10 cellular contexts compared by ENCODE assay signal in genomic region chr19:10009714-10010224, GRCh38. TPM values are rescaled to one million over a fixed set of nuclear protein-coding genes. Genes with fewer than 3 reads are reported as not detected.
DNase-seq lines count a peak whose midpoint lies in the region; ATAC-seq and TF ChIP-seq lines count a peak whose summit lies in the region.
"Had no signal": no experiment of that assay in that cellular context is flagged by ENCODE, and none has a peak within 500 bp of the region (broad histone marks: within the 10 kb centered on the region; RNA-seq: fewer than 3 reads in every experiment).

No MANE protein-coding gene starts in this region.

- no peak for TF ChIP-seq POLR2A in upper lobe of left lung (IDR thresholded peaks at IDR 0.05)

- TF ChIP-seq CTCF in right atrium auricular region (IDR thresholded peaks at IDR 0.05) (no peak), lung (IDR thresholded peaks at IDR 0.05; ENCODE audit: control extremely low read depth, extremely low read depth) (no peak), upper lobe of left lung (IDR thresholded peaks at IDR 0.05) (no peak), foreskin keratinocyte (conservative IDR thresholded peaks at IDR 0.05) (no peak), GM13976 (IDR thresholded peaks at IDR 0.05; ENCODE audit: borderline replicate concordance, control extremely low read depth, extremely low read depth, insufficient read depth, missing control alignments) (no peak)

- H3K27me3 ChIP-seq in right atrium auricular region: no peaks in the 10 kb centered on the region
- peaks cover 4% of the 10 kb centered on the region for H3K27me3 ChIP-seq in lung (ENCODE audit: control insufficient read depth, insufficient read depth)
- H3K27me3 ChIP-seq in upper lobe of left lung: peaks cover 0 to 20% (median 6%) of the 10 kb centered on the region in 4 donors
- peaks cover 10% of the 10 kb centered on the region for H3K27me3 ChIP-seq in foreskin keratinocyte

- H3K36me3 ChIP-seq in right atrium auricular region: peaks cover 5% of the 10 kb centered on the region
- H3K36me3 ChIP-seq in lung (ENCODE audit: control insufficient read depth in 2 of 2, insufficient read depth in 2 of 2, low read length in 2 of 2): no peaks in the 10 kb centered on the region
- no peaks in the 10 kb centered on the region for H3K36me3 ChIP-seq in upper lobe of left lung

- peaks cover 0 to 35% of the 10 kb centered on the region in 2 donors for H3K4me1 ChIP-seq in right atrium auricular region
- H3K4me1 ChIP-seq in lung (ENCODE audit: control insufficient read depth in 2 of 2, insufficient read depth in 2 of 2, low read length in 2 of 2): peaks cover 0 to 14% of the 10 kb centered on the region in 2 donors
- peaks cover 10 to 25% (median 10%) of the 10 kb centered on the region in 4 donors for H3K4me1 ChIP-seq in upper lobe of left lung
- H3K4me1 ChIP-seq in foreskin keratinocyte: peaks cover 11% of the 10 kb centered on the region

- H3K4me3 ChIP-seq in right atrium auricular region (peak overlapping the region; percentile 50 to 58), lung (peak overlapping the region; percentile 17), upper lobe of left lung (peak overlapping the region in 3 of 4 donors; percentile 46 to 56 (median 50))

- in situ Hi-C loops in GM13976 (cut with MboI; ENCODE audit: low sequenced_read_pairs, unreplicated experiment): no loop called here

- H3K9me3 ChIP-seq in right atrium auricular region: no peaks in the 10 kb centered on the region
- H3K9me3 ChIP-seq in lung (ENCODE audit: control insufficient read depth in 2 of 2, insufficient read depth in 1 of 2, low read length in 1 of 2): peaks cover 0 to 3% of the 10 kb centered on the region in 2 donors
- H3K9me3 ChIP-seq in upper lobe of left lung: no peaks in the 10 kb centered on the region

- ATAC-seq in lung (ENCODE audit: insufficient read depth, low FRiP score) (no peak), upper lobe of left lung (ENCODE audit: low FRiP score in 2 of 2) (no peak), foreskin keratinocyte (no peak)

- intact Hi-C loops in cardiac septum (cut with DNase I): loop anchor here (1.0 to 5.0 kb wide), 2 partner anchors 64 to 77 kb away; no protein-coding TSS in a partner anchor

- 5 to 13% methylated on average over 22 of the region's 22 CpGs for WGBS in lung, 2 donors
- WGBS in upper lobe of left lung, 2 donors: 10 to 14% methylated on average over 21 to 22 of the region's 22 CpGs

- TF ChIP-seq EP300 in upper lobe of left lung (IDR thresholded peaks at IDR 0.05): no peak

- peak overlapping the region; percentile 79 for H3K27ac ChIP-seq in right atrium auricular region
- H3K27ac ChIP-seq in cingulate gyrus (ENCODE audit: low read depth, low read length): peak overlapping the region; percentile 19
- H3K27ac ChIP-seq in lung (ENCODE audit: low read depth in 1 of 2, low read length in 1 of 2): no peak overlapping the region
- peak overlapping the region in 2 of 4 donors; percentile 10 to 67 for H3K27ac ChIP-seq in upper lobe of left lung
- H3K27ac ChIP-seq in foreskin keratinocyte: no peak overlapping the region

- DNase-seq in right atrium auricular region (ENCODE audit: low spot score) (no peak), cardiac septum (ENCODE audit: low spot score) (no peak), lung (ENCODE audit: low spot score) (no peak), upper lobe of left lung (no peak), foreskin keratinocyte (no peak), NCI-H69 (lab: John Stamatoyannopoulos, UW) (no peak), GM13976 (ENCODE audit: low spot score) (no peak)
- DNase-seq: cortex of kidney, MV-4-11 had no signal

RNA-seq across cellular contexts. Expression of gene COL5A3, which starts 0.5 kb away (rescaled TPM):
- 1 to 10 TPM; 6.8 to 7.2 TPM for total RNA-seq in right atrium auricular region
- 8.9 TPM for total RNA-seq in cardiac septum
- total RNA-seq in lung: 10 to 100 TPM; 10.3 to 15.1 TPM
- 10 to 100 TPM in 1 of 2 donors, 1 to 10 TPM in 1; 8.4 to 10.7 TPM for polyA plus RNA-seq in lung
- 10 to 100 TPM in 3 of 6 donors, 1 to 10 TPM in 3; 1.3 to 31.4 (median 11.2) TPM for total RNA-seq in upper lobe of left lung
- total RNA-seq in foreskin keratinocyte: 1.8 and 5.0 TPM in 2 replicates
- 0.97 and 2.5 TPM in 2 replicates for polyA plus RNA-seq in foreskin keratinocyte

RNA-seq across cellular contexts. Expression of gene RDH8, which starts 3.5 kb away (rescaled TPM):
- total RNA-seq in right atrium auricular region (not detected), cardiac septum (not detected), lung (not detected), upper lobe of left lung (not detected), foreskin keratinocyte (not detected in 2 replicates)
- polyA plus RNA-seq in lung (not detected), foreskin keratinocyte (not detected in 2 replicates)

Comparison
In these comparisons a context has a peak if more than half of its experiments do, and no peak if none do; other contexts are left out.
1. H3K27ac ChIP-seq: peak in right atrium auricular region (2 of 2) and cingulate gyrus (single experiment); none in lung (0 of 2) and foreskin keratinocyte (single experiment).
2. Peak in every context shown above with its lines, with median percentiles within 50 percentile points of each other: H3K4me3 ChIP-seq.